ENCODE assay signal across 13 cellular contexts in genomic region chr3:148601766-148602685, GRCh38.
A peak's percentile ranks its signal among the peaks of the same experiment; 100 is the strongest.
DNase-seq lines count a peak whose midpoint lies in the region; FAIRE-seq and TF ChIP-seq lines count a peak whose summit lies in the region.
"Had no signal": no experiment of that assay in that cellular context is flagged by ENCODE, and none has a peak within 500 bp of the region (broad histone marks: within the 10 kb centered on the region; RNA-seq: fewer than 3 reads in every experiment).

No MANE protein-coding gene starts in this region.

- H3K36me3 ChIP-seq in fibroblast of lung (ENCODE audit: control insufficient read depth, insufficient read depth, low read length) (no peaks in the 10 kb centered on the region), muscle layer of duodenum (ENCODE audit: control insufficient read depth in 1 of 2, insufficient read depth in 2 of 2, low read length in 2 of 2) (no peaks in the 10 kb centered on the region), esophagus squamous epithelium (no peaks in the 10 kb centered on the region)
- H3K36me3 ChIP-seq: thoracic aorta had no signal

- H4K20me1 ChIP-seq in fibroblast of lung (ENCODE audit: control insufficient read depth, extremely low read depth, insufficient read depth, low read length): no peaks in the 10 kb centered on the region

- H3K4me2 ChIP-seq in fibroblast of lung (ENCODE audit: extremely low read depth, insufficient read depth, low read length): no peak overlapping the region

- H3K27ac ChIP-seq in fibroblast of lung (ENCODE audit: insufficient read depth, low read length) (no peak overlapping the region), muscle layer of duodenum (ENCODE audit: low read length) (peak overlapping the region; percentile 5), esophagus squamous epithelium (no peak overlapping the region)
- H3K27ac ChIP-seq: HL-60, thoracic aorta had no signal

- TF ChIP-seq CTCF in AG09309 (IDR thresholded peaks at IDR 0.05; ENCODE audit: control insufficient read depth, insufficient read depth, low read depth, low read length, missing control alignments): no peak
- no peak for TF ChIP-seq CTCF in fibroblast of lung (conservative IDR thresholded peaks at IDR 0.05 in 1 of 2, IDR thresholded peaks at IDR 0.05 in 1 of 2; ENCODE audit: low read depth in 1 of 2, low read length in 2 of 2)
- TF ChIP-seq CTCF in esophagus squamous epithelium (IDR thresholded peaks at IDR 0.05): no peak

- TF ChIP-seq POLR2A in esophagus squamous epithelium (IDR thresholded peaks at IDR 0.05): no peak

- peak; percentile 8 for DNase-seq in AG09309 (ENCODE audit: low read depth)
- DNase-seq in LoVo (ENCODE audit: low spot score): peak; percentile 78
- peak; percentile 22 to 45 for DNase-seq in fibroblast of lung (ENCODE audit: low read depth in 2 of 2)
- no peak for DNase-seq in mesenteric fat pad (ENCODE audit: low spot score)
- DNase-seq in esophagus squamous epithelium (lab: John Stamatoyannopoulos, UW): no peak
- no peak for DNase-seq in NCI-H2107 treated with DMSO at 0.1 percent for 48 hours (lab: John Stamatoyannopoulos, UW; ENCODE audit: unreplicated experiment)
- no peak for DNase-seq in HTR-8/SVneo (ENCODE audit: insufficient read length, low spot score)
- DNase-seq: activated CD4-positive, alpha-beta T cell treated with anti-CD3 and anti-CD28 coated beads, Interleukin-2, amount 50 U/mL, for 4 hours; DMS153; NCI-H1930 had no signal

- H3K4me3 ChIP-seq in AG09309 (ENCODE audit: control insufficient read depth, low read depth, low read length) (no peak overlapping the region), fibroblast of lung (replicated peaks in 1 of 4; ENCODE audit: control extremely low read depth in 1 of 4, insufficient read depth in 1 of 4, low read depth in 3 of 4, low read length in 4 of 4) (no peak overlapping the region), muscle layer of duodenum (ENCODE audit: low read depth in 1 of 2, low read length in 2 of 2) (no peak overlapping the region), esophagus squamous epithelium (no peak overlapping the region)
- H3K4me3 ChIP-seq: thoracic aorta had no signal

- H3K9ac ChIP-seq in fibroblast of lung (ENCODE audit: insufficient read depth, low read length): no peak overlapping the region

- no peak overlapping the region for H2AFZ ChIP-seq in fibroblast of lung (ENCODE audit: low read length)

- H3K9me3 ChIP-seq in fibroblast of lung (ENCODE audit: control insufficient read depth, insufficient read depth, low read depth, low read length): no peaks in the 10 kb centered on the region
- H3K9me3 ChIP-seq in muscle layer of duodenum (ENCODE audit: control insufficient read depth in 1 of 2, low read length in 2 of 2): no peaks in the 10 kb centered on the region
- H3K9me3 ChIP-seq in esophagus squamous epithelium: no peaks in the 10 kb centered on the region
- H3K9me3 ChIP-seq: thoracic aorta had no signal

- peaks cover 4% of the 10 kb centered on the region for H3K4me1 ChIP-seq in fibroblast of lung (ENCODE audit: control insufficient read depth, extremely low read depth, insufficient read depth, low read length)
- peaks cover 10 to 14% of the 10 kb centered on the region in 2 donors for H3K4me1 ChIP-seq in muscle layer of duodenum (ENCODE audit: control insufficient read depth in 1 of 2, insufficient read depth in 2 of 2, low read length in 2 of 2)
- peaks cover 0 to 8% (median 0%) of the 10 kb centered on the region in 3 donors for H3K4me1 ChIP-seq in esophagus squamous epithelium

- H3K79me2 ChIP-seq in fibroblast of lung (ENCODE audit: control insufficient read depth, insufficient read depth, low read length): no peaks in the 10 kb centered on the region

- FAIRE-seq in HTR-8/SVneo (lab: Jason Lieb, UNC): no peak

- intact Hi-C loops in esophagus squamous epithelium (cut with DNase I): no loop called here

- WGBS in esophagus squamous epithelium, 2 donors: 36% methylated on average over 3 of the region's 3 CpGs

- no peaks in the 10 kb centered on the region for H3K27me3 ChIP-seq in fibroblast of lung (ENCODE audit: control insufficient read depth, insufficient read depth, low read length)
- no peaks in the 10 kb centered on the region for H3K27me3 ChIP-seq in muscle layer of duodenum (ENCODE audit: low read depth, low read length)
- H3K27me3 ChIP-seq in esophagus squamous epithelium: no peaks in the 10 kb centered on the region

Comparison
In these comparisons a context has a peak if more than half of its experiments do, and no peak if none do; other contexts are left out.
1. DNase-seq: peak in AG09309 (single experiment), LoVo (single experiment) and fibroblast of lung (2 of 2); none in mesenteric fat pad (single experiment), esophagus squamous epithelium (single experiment), NCI-H2107 treated with DMSO at 0.1 percent for 48 hours (single experiment) and HTR-8/SVneo (single experiment).